In genomic region chr9:35771524-35771923, GRCh38 we compare ENCODE assay signal across 10 cellular contexts.
DNase-seq lines count a peak whose midpoint lies in the region; ATAC-seq and TF ChIP-seq lines count a peak whose summit lies in the region.
"Had no signal": no experiment of that assay in that cellular context is flagged by ENCODE, and none has a peak within 500 bp of the region (broad histone marks: within the 10 kb centered on the region; RNA-seq: fewer than 3 reads in every experiment).

No MANE protein-coding gene starts in this region.

- H3K27ac ChIP-seq in angular gyrus (ENCODE audit: low read depth, low read length), result peak overlapping the region; percentile 57
- peak overlapping the region; percentile 47 for H3K27ac ChIP-seq in parathyroid adenoma
- H3K27ac ChIP-seq: neural progenitor cell had no signal

- no peaks in the 10 kb centered on the region for H3K27me3 ChIP-seq in parathyroid adenoma (ENCODE audit: control insufficient read depth, insufficient read depth, low read length)
- H3K27me3 ChIP-seq: neural progenitor cell had no signal

- no peaks in the 10 kb centered on the region for H3K9me3 ChIP-seq in parathyroid adenoma (ENCODE audit: control insufficient read depth, low read length)

- H3K36me3 ChIP-seq in parathyroid adenoma (ENCODE audit: control insufficient read depth, insufficient read depth, low read length), result no peaks in the 10 kb centered on the region
- H3K36me3 ChIP-seq: neural progenitor cell had no signal

- peaks cover 2% of the 10 kb centered on the region for H3K4me1 ChIP-seq in parathyroid adenoma

- no peak overlapping the region for H3K9ac ChIP-seq in parathyroid adenoma
- H3K9ac ChIP-seq: neural progenitor cell had no signal

- no peak overlapping the region for H2AFZ ChIP-seq in parathyroid adenoma
- H2AFZ ChIP-seq: neural progenitor cell had no signal

- no peak for TF ChIP-seq CTCF in parathyroid adenoma (IDR thresholded peaks at IDR 0.05)

- H3K4me2 ChIP-seq in parathyroid adenoma (ENCODE audit: low read length), result peak overlapping the region; percentile 32
- H3K4me2 ChIP-seq: neural progenitor cell had no signal

- peak; percentile 98 for DNase-seq in NCI-H1092 treated with DMSO at 0.1 percent for 48 hours (lab: John Stamatoyannopoulos, UW)
- DNase-seq in stimulated activated CD4-positive, alpha-beta T cell treated with anti-CD3 and anti-CD28 coated beads, Interleukin-12 subunit alpha, Interleukin-12 subunit beta, amount 100 ng/mL, for 4 hours, result no peak
- DNase-seq: GDM1; stimulated activated CD8-positive, alpha-beta memory T cell treated with anti-CD3 and anti-CD28 coated beads, Interleukin-4, amount 100 ng/mL, for 48 hours had no signal

- H3K4me3 ChIP-seq in parathyroid adenoma (ENCODE audit: low read depth, low read length), result no peak overlapping the region
- H3K4me3 ChIP-seq: neural progenitor cell had no signal

- ATAC-seq in GM21381 (IDR thresholded peaks at IDR 0.05; ENCODE audit: unreplicated experiment) (no peak), HG02759 (IDR thresholded peaks at IDR 0.05; ENCODE audit: unreplicated experiment) (no peak)
- ATAC-seq: activated T-helper 17 cell treated with anti-CD3 and anti-CD28 coated beads, Interleukin-2, amount 50 U/mL, for 72 hours had no signal

- peaks cover 16% of the 10 kb centered on the region for H3K79me2 ChIP-seq in parathyroid adenoma
